In genomic region chr12:98371419-98371818, GRCh38 we compare ENCODE assay signal across 27 cellular contexts.
A peak's percentile ranks its signal among the peaks of the same experiment; 100 is the strongest.
DNase-seq lines count a peak whose midpoint lies in the region; ATAC-seq and TF ChIP-seq lines count a peak whose summit lies in the region.
"Had no signal": no experiment of that assay in that cellular context is flagged by ENCODE, and none has a peak within 500 bp of the region (broad histone marks: within the 10 kb centered on the region; RNA-seq: fewer than 3 reads in every experiment).

No MANE protein-coding gene starts in this region.

- H3K79me2 ChIP-seq in OCI-LY7 (ENCODE audit: insufficient read depth, low read depth, low read length), result no peaks in the 10 kb centered on the region

- peaks cover 2% of the 10 kb centered on the region for H3K36me3 Mint-ChIP-seq in activated CD8-positive, alpha-beta memory T cell treated with anti-CD3 and anti-CD28 coated beads, Interleukin-2, amount 10 ng/mL, durations not matched to agents 7 days and 5 days
- no peaks in the 10 kb centered on the region for H3K36me3 Mint-ChIP-seq in nephron (ENCODE audit: low read depth)
- H3K36me3 Mint-ChIP-seq: activated naive CD4-positive, alpha-beta T cell treated with anti-CD3 and anti-CD28 coated beads, Interleukin-2, amount 50 U/mL, for 72 hours; CD14-positive monocyte; stimulated activated effector memory CD8-positive, alpha-beta T cell treated with anti-CD3 and anti-CD28 coated beads, Interleukin-12 subunit alpha, Interleukin-12 subunit beta, amount 100 ng/mL, for 72 hours had no signal

- no peaks in the 10 kb centered on the region for H3K9me2 ChIP-seq in OCI-LY7 (ENCODE audit: insufficient read depth, low read length)

- no peaks in the 10 kb centered on the region for H3K9me3 ChIP-seq in OCI-LY7 (ENCODE audit: low read length)
- H3K9me3 ChIP-seq: body of pancreas, colonic mucosa, psoas muscle, vagina had no signal

- no peak for ATAC-seq in activated CD8-positive, alpha-beta memory T cell treated with anti-CD3 and anti-CD28 coated beads, Interleukin-2, amount 10 ng/mL, durations not matched to agents 7 days and 5 days
- ATAC-seq in HG03159 (IDR thresholded peaks at IDR 0.05; ENCODE audit: unreplicated experiment), result no peak
- ATAC-seq: body of pancreas; left colon; psoas muscle; stimulated activated effector memory CD8-positive, alpha-beta T cell treated with anti-CD3 and anti-CD28 coated beads, Interleukin-12 subunit alpha, Interleukin-12 subunit beta, amount 100 ng/mL, for 72 hours had no signal

- no peaks in the 10 kb centered on the region for H4K20me1 ChIP-seq in OCI-LY7 (ENCODE audit: insufficient read depth, low read length)

- peaks cover 21% of the 10 kb centered on the region for H3K4me1 ChIP-seq in OCI-LY7 (ENCODE audit: insufficient read depth, low read length, poor library complexity, severe bottlenecking)
- H3K4me1 ChIP-seq: colonic mucosa, psoas muscle, vagina had no signal

- peaks cover 36% of the 10 kb centered on the region for H3K4me1 Mint-ChIP-seq in activated CD8-positive, alpha-beta memory T cell treated with anti-CD3 and anti-CD28 coated beads, Interleukin-2, amount 10 ng/mL, durations not matched to agents 7 days and 5 days
- peaks cover 59% of the 10 kb centered on the region for H3K4me1 Mint-ChIP-seq in nephron

- H3K9me3 Mint-ChIP-seq in activated CD8-positive, alpha-beta memory T cell treated with anti-CD3 and anti-CD28 coated beads, Interleukin-2, amount 10 ng/mL, durations not matched to agents 7 days and 5 days (ENCODE audit: low read depth), result no peaks in the 10 kb centered on the region
- H3K9me3 Mint-ChIP-seq in nephron, result no peaks in the 10 kb centered on the region
- H3K9me3 Mint-ChIP-seq: activated naive CD4-positive, alpha-beta T cell treated with anti-CD3 and anti-CD28 coated beads, Interleukin-2, amount 50 U/mL, for 72 hours; activated T-cell treated with anti-CD3 and anti-CD28 coated beads, Interleukin-2, amount 50 U/mL, for 24 hours; endodermal cell; neural crest cell; stimulated activated effector memory CD8-positive, alpha-beta T cell treated with anti-CD3 and anti-CD28 coated beads, Interleukin-12 subunit alpha, Interleukin-12 subunit beta, amount 100 ng/mL, for 72 hours had no signal

- intact Hi-C loops in OCI-LY7 (cut with micrococcal nuclease; ENCODE audit: unreplicated experiment), result loop anchor here (5.0 to 10.0 kb wide), 4 partner anchors 214 to 1467 kb away; partner anchors contain the start of gene NEDD1

- H2AFZ ChIP-seq in OCI-LY7 (ENCODE audit: low read length), result peak overlapping the region; percentile 70; the same call in 1 of the 2 replicates
- H2AFZ ChIP-seq: GM23248 had no signal

- CTCF ChIA-PET in activated CD8-positive, alpha-beta memory T cell treated with anti-CD3 and anti-CD28 coated beads, Interleukin-2, amount 10 ng/mL, durations not matched to agents 7 days and 5 days (lab: Charles Lee), result interaction anchor here (0.8 to 1.1 kb wide), 4 partner anchors 11 to 410 kb away, joined by 3 to 6 read pairs (median 3); no protein-coding TSS in a partner anchor
- CTCF ChIA-PET in OCI-LY7 (lab: Charles Lee; ENCODE audit: unreplicated experiment), result no interaction called here

- TF ChIP-seq CTCF in OCI-LY7 (conservative IDR thresholded peaks at IDR 0.05; ENCODE audit: low read length), result no peak
- TF ChIP-seq CTCF in astrocyte of the spinal cord (IDR thresholded peaks at IDR 0.05; ENCODE audit: low read depth, low read length), result no peak
- TF ChIP-seq CTCF in nephron (IDR thresholded peaks at IDR 0.05; ENCODE audit: unreplicated experiment in 3 of 3), result no peak

- H3K27ac ChIP-seq in OCI-LY7 (ENCODE audit: low read depth, low read length, poor library complexity, severe bottlenecking) (no peak overlapping the region), substantia nigra (ENCODE audit: low read depth, low read length, poor library complexity, severe bottlenecking) (no peak overlapping the region)
- H3K27ac ChIP-seq: body of pancreas, colonic mucosa, GM23248, psoas muscle, RWPE1, vagina had no signal

- no peak overlapping the region for H3K4me3 Mint-ChIP-seq in activated CD8-positive, alpha-beta memory T cell treated with anti-CD3 and anti-CD28 coated beads, Interleukin-2, amount 10 ng/mL, durations not matched to agents 7 days and 5 days
- no peak overlapping the region for H3K4me3 Mint-ChIP-seq in nephron
- H3K4me3 Mint-ChIP-seq: activated T-cell treated with anti-CD3 and anti-CD28 coated beads, Interleukin-2, amount 50 U/mL, for 24 hours; CD14-positive monocyte; endodermal cell; neural crest cell; stimulated activated effector memory CD8-positive, alpha-beta T cell treated with anti-CD3 and anti-CD28 coated beads, Interleukin-12 subunit alpha, Interleukin-12 subunit beta, amount 100 ng/mL, for 72 hours had no signal

- DNase-seq in activated CD8-positive, alpha-beta memory T cell treated with anti-CD3 and anti-CD28 coated beads, Interleukin-2, amount 10 ng/mL, durations not matched to agents 7 days and 5 days, result no peak
- DNase-seq in activated CD8-positive, alpha-beta memory T cell treated with anti-CD3 and anti-CD28 coated beads for 24 hours, result no peak
- DNase-seq in OCI-LY7 (ENCODE audit: low spot score) (no peak), astrocyte of the spinal cord (ENCODE audit: low read depth, low spot score) (peak; percentile 14), substantia nigra (lab: John Stamatoyannopoulos, UW) (no peak), NCI-H1930 (lab: John Stamatoyannopoulos, UW) (no peak)
- DNase-seq: ACHN; activated CD4-positive, alpha-beta T cell treated with anti-CD3 and anti-CD28 coated beads, Interleukin-2, amount 50 U/mL, for 4 hours; activated T-cell treated with anti-CD3 and anti-CD28 coated beads, Interleukin-2, amount 50 U/mL, for 24 hours; colonic mucosa; endodermal cell; GM23248; head of caudate nucleus; KG1; left colon; NCI-H187 treated with DMSO at 0.1 percent for 48 hours; NCI-H345; psoas muscle had no signal

- H3K4me2 ChIP-seq in OCI-LY7 (ENCODE audit: low read length), result no peak overlapping the region

- POLR2A ChIA-PET in OCI-LY7 (lab: Charles Lee), result interaction anchor here (0.7 to 1.8 kb wide), 2 partner anchors 15 to 1436 kb away, joined by 3 to 4 read pairs; no protein-coding TSS in a partner anchor

- H3K27ac Mint-ChIP-seq in activated CD8-positive, alpha-beta memory T cell treated with anti-CD3 and anti-CD28 coated beads, Interleukin-2, amount 10 ng/mL, durations not matched to agents 7 days and 5 days, result peak overlapping the region; percentile 35
- H3K27ac Mint-ChIP-seq in nephron, result peak overlapping the region in 2 of 3 experiments; percentile 32 to 68
- H3K27ac Mint-ChIP-seq: activated naive CD4-positive, alpha-beta T cell treated with anti-CD3 and anti-CD28 coated beads, Interleukin-2, amount 50 U/mL, for 72 hours; activated T-cell treated with anti-CD3 and anti-CD28 coated beads, Interleukin-2, amount 50 U/mL, for 24 hours; CD14-positive monocyte; endodermal cell; stimulated activated effector memory CD8-positive, alpha-beta T cell treated with anti-CD3 and anti-CD28 coated beads, Interleukin-12 subunit alpha, Interleukin-12 subunit beta, amount 100 ng/mL, for 72 hours had no signal

- H3K4me3 ChIP-seq in OCI-LY7 (ENCODE audit: low read depth, low read length, poor library complexity, severe bottlenecking) (no peak overlapping the region), astrocyte of the spinal cord (ENCODE audit: low read depth, low read length) (no peak overlapping the region)
- H3K4me3 ChIP-seq: body of pancreas, colonic mucosa, GM23248, psoas muscle, vagina had no signal

- BruUV-seq in OCI-LY7 (replicated peaks; lab: Mats Ljungman, UMichigan), result no TSS peak

- H3K27me3 Mint-ChIP-seq in activated CD8-positive, alpha-beta memory T cell treated with anti-CD3 and anti-CD28 coated beads, Interleukin-2, amount 10 ng/mL, durations not matched to agents 7 days and 5 days, result peaks cover 49% of the 10 kb centered on the region
- H3K27me3 Mint-ChIP-seq in nephron (ENCODE audit: low read depth), result no peaks in the 10 kb centered on the region

- H3K36me3 ChIP-seq in OCI-LY7 (ENCODE audit: insufficient read depth, low read length), result no peaks in the 10 kb centered on the region
- H3K36me3 ChIP-seq: colonic mucosa, vagina had no signal

- in situ Hi-C loops in astrocyte of the spinal cord (cut with HindIII; ENCODE audit: low sequenced_read_pairs), result no loop called here
